Comparison of ENCODE assay signal across 8 cellular contexts in the genomic region with DNA sequence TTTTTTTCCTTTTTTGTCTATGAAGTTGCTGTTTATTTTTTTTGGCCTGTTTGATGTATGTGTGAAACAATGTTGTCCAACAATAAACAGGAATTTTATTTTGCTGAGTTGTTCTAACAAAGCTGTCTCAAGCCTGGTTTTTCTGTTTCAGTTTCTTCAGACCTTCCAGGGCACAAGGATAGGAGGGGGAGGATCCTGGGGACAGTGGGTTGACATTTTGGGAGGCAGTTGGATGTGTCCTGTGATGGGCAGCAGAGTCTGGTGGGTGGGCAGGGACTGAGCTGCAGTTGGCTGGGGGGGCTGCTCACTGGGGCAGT. TPM values are rescaled to one million over a fixed set of nuclear protein-coding genes. Genes with fewer than 3 reads are reported as not detected.
DNase-seq lines count a peak whose midpoint lies in the region; ATAC-seq and TF ChIP-seq lines count a peak whose summit lies in the region.
"Not testable (repeated sequence)": the region's sequence is repeated elsewhere in the genome, so short reads cannot be mapped to it uniquely, and the experiment has no call there.

No MANE protein-coding gene starts in this region.

- H3K4me1 ChIP-seq in ACC112 (ENCODE audit: control insufficient read depth, insufficient read depth, low read length, unreplicated experiment) = peaks cover 56% of the 10 kb centered on the region
- peaks cover 27 to 70% of the 10 kb centered on the region in 2 experiments for H3K4me1 ChIP-seq in HCT116 (ENCODE audit: control insufficient read depth in 1 of 2, insufficient read depth in 2 of 2, low read length in 2 of 2)
- H3K4me1 ChIP-seq in OCI-LY3 (ENCODE audit: low read length) = peaks cover 26% of the 10 kb centered on the region
- H3K4me1 ChIP-seq in cardiac muscle cell (ENCODE audit: low read depth) = peaks cover 17% of the 10 kb centered on the region
- peaks cover 28 to 34% of the 10 kb centered on the region in 2 donors for H3K4me1 ChIP-seq in naive thymus-derived CD4-positive, alpha-beta T cell (ENCODE audit: control insufficient read depth in 2 of 2, insufficient read depth in 2 of 2, low read length in 2 of 2)

- not testable (repeated sequence) for H2AFZ ChIP-seq in ACC112 (ENCODE audit: low read length, unreplicated experiment); HCT116 (ENCODE audit: low read depth, low read length, poor library complexity, severe bottlenecking); OCI-LY3 (ENCODE audit: low read depth, low read length)

- not testable (repeated sequence) for H3K27me3 Mint-ChIP-seq in activated CD8-positive, alpha-beta memory T cell treated with anti-CD3 and anti-CD28 coated beads, Interleukin-2, amount 10 ng/mL, durations not matched to agents 7 days and 5 days; naive thymus-derived CD4-positive, alpha-beta T cell; stimulated activated memory B cell treated with anti-CD40 and anti-IgM and Interleukin-4, amounts not matched to agents 10 μg/mL and 1 μg/mL and 100 μg/mL, for 72 hours

- not testable (repeated sequence) for DNase-seq in HCT116 (ENCODE audit: low read depth, low spot score); activated CD8-positive, alpha-beta memory T cell treated with anti-CD3 and anti-CD28 coated beads, Interleukin-2, amount 10 ng/mL, durations not matched to agents 7 days and 5 days; caudate nucleus (lab: John Stamatoyannopoulos, UW); cardiac muscle cell (ENCODE audit: low read depth in 1 of 2, low spot score in 1 of 2); naive thymus-derived CD4-positive, alpha-beta T cell

- not testable (repeated sequence) for H3K9me3 ChIP-seq in HCT116 (ENCODE audit: control insufficient read depth in 1 of 2, insufficient read depth in 1 of 2, low read depth in 1 of 2, low read length in 2 of 2); OCI-LY3 (ENCODE audit: insufficient read depth, low read length); cardiac muscle cell (ENCODE audit: low read depth); naive thymus-derived CD4-positive, alpha-beta T cell (ENCODE audit: control insufficient read depth in 2 of 3, low read length in 3 of 3)

- peaks cover 31% of the 10 kb centered on the region; the same call in 1 of the 2 replicates for H4K20me1 ChIP-seq in HCT116 (ENCODE audit: insufficient read depth)
- peaks cover 42% of the 10 kb centered on the region for H4K20me1 ChIP-seq in OCI-LY3 (ENCODE audit: insufficient read depth, low read length)

- peaks cover 35% of the 10 kb centered on the region for H3K36me3 Mint-ChIP-seq in activated CD8-positive, alpha-beta memory T cell treated with anti-CD3 and anti-CD28 coated beads, Interleukin-2, amount 10 ng/mL, durations not matched to agents 7 days and 5 days
- H3K36me3 Mint-ChIP-seq in naive thymus-derived CD4-positive, alpha-beta T cell = peaks cover 10 to 32% (median 24%) of the 10 kb centered on the region in 5 donors
- H3K36me3 Mint-ChIP-seq in stimulated activated memory B cell treated with anti-CD40 and anti-IgM and Interleukin-4, amounts not matched to agents 10 μg/mL and 1 μg/mL and 100 μg/mL, for 72 hours = peaks cover 61% of the 10 kb centered on the region

- H3K9me3 Mint-ChIP-seq in activated CD8-positive, alpha-beta memory T cell treated with anti-CD3 and anti-CD28 coated beads, Interleukin-2, amount 10 ng/mL, durations not matched to agents 7 days and 5 days (ENCODE audit: low read depth); stimulated activated memory B cell treated with anti-CD40 and anti-IgM and Interleukin-4, amounts not matched to agents 10 μg/mL and 1 μg/mL and 100 μg/mL, for 72 hours: not testable (repeated sequence)
- peaks cover 0 to 17% (median 0%) of the 10 kb centered on the region in 11 donors for H3K9me3 Mint-ChIP-seq in naive thymus-derived CD4-positive, alpha-beta T cell

- not testable (repeated sequence) for H3K36me3 ChIP-seq in ACC112 (ENCODE audit: insufficient read depth, low read length)
- H3K36me3 ChIP-seq in HCT116 (ENCODE audit: control insufficient read depth in 1 of 2, insufficient read depth in 2 of 2, low read length in 2 of 2) (peaks cover 19 to 38% of the 10 kb centered on the region in 2 experiments), OCI-LY3 (replicated peaks; ENCODE audit: low read depth, low read length) (peaks cover 47% of the 10 kb centered on the region), cardiac muscle cell (peaks cover 21% of the 10 kb centered on the region)
- H3K36me3 ChIP-seq in naive thymus-derived CD4-positive, alpha-beta T cell (ENCODE audit: control insufficient read depth in 2 of 3, insufficient read depth in 3 of 3, low read length in 3 of 3) = peaks cover 12 to 47% (median 15%) of the 10 kb centered on the region in 3 experiments

- peak overlapping the region; percentile 90 for H3K27ac Mint-ChIP-seq in activated CD8-positive, alpha-beta memory T cell treated with anti-CD3 and anti-CD28 coated beads, Interleukin-2, amount 10 ng/mL, durations not matched to agents 7 days and 5 days
- peak overlapping the region; percentile 79 to 97 (median 94) for H3K27ac Mint-ChIP-seq in naive thymus-derived CD4-positive, alpha-beta T cell
- H3K27ac Mint-ChIP-seq in stimulated activated memory B cell treated with anti-CD40 and anti-IgM and Interleukin-4, amounts not matched to agents 10 μg/mL and 1 μg/mL and 100 μg/mL, for 72 hours = peak overlapping the region; percentile 100

- peak overlapping the region; percentile 26; the same call in 1 of the 2 replicates for H3K4me2 ChIP-seq in HCT116 (ENCODE audit: low read length)
- not testable (repeated sequence) for H3K4me2 ChIP-seq in OCI-LY3 (ENCODE audit: low read length)

- not testable (repeated sequence) for H3K9me2 ChIP-seq in HCT116 (ENCODE audit: insufficient read depth)

- H3K79me2 ChIP-seq in ACC112 (ENCODE audit: control insufficient read depth, insufficient read depth, low read length, unreplicated experiment) (peaks cover 42% of the 10 kb centered on the region), HCT116 (ENCODE audit: insufficient read depth, low read length) (peaks cover 43% of the 10 kb centered on the region), OCI-LY3 (ENCODE audit: low read length) (peaks cover 51% of the 10 kb centered on the region)

- BruUV-seq in HCT116 (replicated peaks; lab: Mats Ljungman, UMichigan) = not testable (repeated sequence)

- H3K4me3 Mint-ChIP-seq in activated CD8-positive, alpha-beta memory T cell treated with anti-CD3 and anti-CD28 coated beads, Interleukin-2, amount 10 ng/mL, durations not matched to agents 7 days and 5 days = peak overlapping the region; percentile 33
- H3K4me3 Mint-ChIP-seq in naive thymus-derived CD4-positive, alpha-beta T cell = peak overlapping the region; percentile 29 to 72 (median 58)
- H3K4me3 Mint-ChIP-seq in stimulated activated memory B cell treated with anti-CD40 and anti-IgM and Interleukin-4, amounts not matched to agents 10 μg/mL and 1 μg/mL and 100 μg/mL, for 72 hours = peak overlapping the region; percentile 34

- not testable (repeated sequence) for H3K4me3 ChIP-seq in ACC112 (ENCODE audit: low read depth, low read length); HCT116 (replicated peaks in 1 of 2; ENCODE audit: low read depth in 1 of 2, low read length in 2 of 2); OCI-LY3 (ENCODE audit: low read length); cardiac muscle cell; naive thymus-derived CD4-positive, alpha-beta T cell (ENCODE audit: low read length)

- intact Hi-C loops in HCT116 (cut with micrococcal nuclease); naive thymus-derived CD4-positive, alpha-beta T cell (cut with micrococcal nuclease): not testable (repeated sequence)

- H3K4me1 Mint-ChIP-seq in activated CD8-positive, alpha-beta memory T cell treated with anti-CD3 and anti-CD28 coated beads, Interleukin-2, amount 10 ng/mL, durations not matched to agents 7 days and 5 days = peaks cover 27% of the 10 kb centered on the region
- peaks cover 30 to 46% (median 35%) of the 10 kb centered on the region in 7 donors for H3K4me1 Mint-ChIP-seq in naive thymus-derived CD4-positive, alpha-beta T cell
- H3K4me1 Mint-ChIP-seq in stimulated activated memory B cell treated with anti-CD40 and anti-IgM and Interleukin-4, amounts not matched to agents 10 μg/mL and 1 μg/mL and 100 μg/mL, for 72 hours = peaks cover 66% of the 10 kb centered on the region

- not testable (repeated sequence) for TF ChIP-seq RAD21 in HCT116 (IDR thresholded peaks at IDR 0.05; ENCODE audit: low read depth)

- H3K9ac ChIP-seq in HCT116 (ENCODE audit: low read length) = peak overlapping the region; percentile 57
- H3K9ac ChIP-seq in OCI-LY3 (ENCODE audit: low read length) = not testable (repeated sequence)

- ATAC-seq in HCT116 = peak; percentile 11
- ATAC-seq in activated CD8-positive, alpha-beta memory T cell treated with anti-CD3 and anti-CD28 coated beads, Interleukin-2, amount 10 ng/mL, durations not matched to agents 7 days and 5 days; naive thymus-derived CD4-positive, alpha-beta T cell; stimulated activated memory B cell treated with anti-CD40 and anti-IgM and Interleukin-4, amounts not matched to agents 10 μg/mL and 1 μg/mL and 100 μg/mL, for 72 hours: not testable (repeated sequence)

- H3K27ac ChIP-seq in ACC112 (ENCODE audit: low read depth, low read length) (peak overlapping the region; percentile 52; the same call in 1 of the 2 replicates), HCT116 (ENCODE audit: low read depth, low read length) (peak overlapping the region; percentile 68), OCI-LY3 (ENCODE audit: low read length) (peak overlapping the region; percentile 66), caudate nucleus (ENCODE audit: low read depth, low read length) (peak overlapping the region; percentile 90), cardiac muscle cell (peak overlapping the region; percentile 74)
- H3K27ac ChIP-seq in naive thymus-derived CD4-positive, alpha-beta T cell (ENCODE audit: low read depth, low read length) = peak overlapping the region; percentile 59

- CTCF ChIA-PET in HCT116 (lab: Charles Lee) = interaction anchor here (0.6 to 5.7 kb wide), 17 partner anchors 12 to 249 kb away, joined by 3 to 185 read pairs (median 6); a partner anchor contains a TSS
- CTCF ChIA-PET in activated CD8-positive, alpha-beta memory T cell treated with anti-CD3 and anti-CD28 coated beads, Interleukin-2, amount 10 ng/mL, durations not matched to agents 7 days and 5 days (lab: Charles Lee) = interaction anchor here (0.8 to 8.5 kb wide), 29 partner anchors 9 to 256 kb away, joined by 3 to 680 read pairs (median 6); a partner anchor contains a TSS
- CTCF ChIA-PET in naive thymus-derived CD4-positive, alpha-beta T cell (lab: Charles Lee) = interaction anchor here (0.6 to 12.1 kb wide), 11 partner anchors 10 to 196 kb away, joined by 3 to 475 read pairs (median 6); no protein-coding TSS in a partner anchor

- RAD21 ChIA-PET in HCT116 (lab: Charles Lee; ENCODE audit: low non-redundant PET in 1 of 2, low total read pairs in 2 of 2, uncharacterized antibody in 2 of 2, unreplicated experiment in 2 of 2) = interaction anchor here (2.2 to 4.2 kb wide), 4 partner anchors 36 to 101 kb away, joined by 9 to 31 read pairs (median 14); no protein-coding TSS in a partner anchor

- not testable (repeated sequence) for TF ChIP-seq CTCF in HCT116 (IDR thresholded peaks at IDR 0.05 in 2 of 3, conservative IDR thresholded peaks at IDR 0.05 in 1 of 3; ENCODE audit: borderline replicate concordance in 1 of 3, insufficient read depth in 1 of 3, low read depth in 2 of 3, low read length in 2 of 3); OCI-LY3 (IDR thresholded peaks at IDR 0.05; ENCODE audit: low read depth, low read length); cardiac muscle cell (IDR thresholded peaks at IDR 0.05; ENCODE audit: low read depth, low read length)

- not testable (repeated sequence) for TF ChIP-seq POLR2A in HCT116 (IDR thresholded peaks at IDR 0.05; ENCODE audit: borderline replicate concordance, extremely low read depth, insufficient read depth, insufficient read length)

- not testable (repeated sequence) for H3K27me3 ChIP-seq in ACC112 (ENCODE audit: insufficient read depth, low read length); HCT116 (ENCODE audit: insufficient read depth, low read length); OCI-LY3 (ENCODE audit: low read depth, low read length); cardiac muscle cell; naive thymus-derived CD4-positive, alpha-beta T cell (ENCODE audit: control insufficient read depth in 2 of 2, insufficient read depth in 2 of 2, low read length in 2 of 2)

- POLR2A ChIA-PET in HCT116 (lab: Charles Lee) = interaction anchor here (0.6 to 6.5 kb wide), 16 partner anchors 11 to 336 kb away, joined by 3 to 50 read pairs (median 6); a partner anchor contains a TSS
- POLR2A ChIA-PET in naive thymus-derived CD4-positive, alpha-beta T cell (lab: Charles Lee) = interaction anchor here (0.6 to 6.0 kb wide), 16 partner anchors 10 to 250 kb away, joined by 3 to 80 read pairs (median 6); no protein-coding TSS in a partner anchor

RNA-seq across cellular contexts. Expression of a gene that starts 5.1 kb away (rescaled TPM):
- total RNA-seq in HCT116 (2021; ENCODE audit: unreplicated experiment) = 2,752 TPM
- 2,841 and 3,306 TPM in 2 replicates for polyA plus RNA-seq in HCT116 (2012)
- total RNA-seq in activated CD8-positive, alpha-beta memory T cell treated with anti-CD3 and anti-CD28 coated beads, Interleukin-2, amount 10 ng/mL, durations not matched to agents 7 days and 5 days = 1,000 to 10,000 TPM; 1,489 to 1,775 TPM
- total RNA-seq in cardiac muscle cell = 638 and 737 TPM in 2 replicates
- polyA plus RNA-seq in cardiac muscle cell = 750 and 774 TPM in 2 replicates
- total RNA-seq in naive thymus-derived CD4-positive, alpha-beta T cell = 1,000 to 10,000 TPM; 1,211 to 1,988 (median 1,290) TPM
- polyA plus RNA-seq in naive thymus-derived CD4-positive, alpha-beta T cell = 1,000 to 10,000 TPM; 1,543 to 2,051 TPM
